22 cellular contexts compared by ENCODE assay signal in genomic region chr2:132279930-132280615, GRCh38.
DNase-seq lines count a peak whose midpoint lies in the region; ATAC-seq and TF ChIP-seq lines count a peak whose summit lies in the region.
"Had no signal": no experiment of that assay in that cellular context is flagged by ENCODE, and none has a peak within 500 bp of the region (broad histone marks: within the 10 kb centered on the region; RNA-seq: fewer than 3 reads in every experiment).

No MANE protein-coding gene starts in this region.

- no peak overlapping the region for H3K27ac Mint-ChIP-seq in stimulated activated naive CD8-positive, alpha-beta T cell treated with anti-CD3 and anti-CD28 coated beads, Interleukin-15, amount 100 ng/mL, for 72 hours
- H3K27ac Mint-ChIP-seq in naive thymus-derived CD4-positive, alpha-beta T cell, result no peak overlapping the region
- H3K27ac Mint-ChIP-seq in stimulated activated memory B cell treated with anti-CD40 and anti-IgM and Interleukin-4, amounts not matched to agents 10 μg/mL and 1 μg/mL and 100 μg/mL, for 72 hours, result no peak overlapping the region
- H3K27ac Mint-ChIP-seq in neural progenitor cell, result no peak overlapping the region
- H3K27ac Mint-ChIP-seq: CD4-positive, alpha-beta T cell; CD8-positive, alpha-beta memory T cell; GM23338; H9 had no signal

- no peaks in the 10 kb centered on the region for H3K4me1 ChIP-seq in naive thymus-derived CD4-positive, alpha-beta T cell (ENCODE audit: control insufficient read depth in 2 of 2, insufficient read depth in 2 of 2, low read length in 2 of 2)
- no peaks in the 10 kb centered on the region for H3K4me1 ChIP-seq in neural progenitor cell
- H3K4me1 ChIP-seq: BE2C; BLaER1 treated with 17β-estradiol and CSF1 and Interleukin-3, amounts not matched to agents 10 nM and 100 nM had no signal

- no peak overlapping the region for H3K4me3 Mint-ChIP-seq in stimulated activated naive CD8-positive, alpha-beta T cell treated with anti-CD3 and anti-CD28 coated beads, Interleukin-15, amount 100 ng/mL, for 72 hours
- no peak overlapping the region for H3K4me3 Mint-ChIP-seq in naive thymus-derived CD4-positive, alpha-beta T cell
- H3K4me3 Mint-ChIP-seq in stimulated activated memory B cell treated with anti-CD40 and anti-IgM and Interleukin-4, amounts not matched to agents 10 μg/mL and 1 μg/mL and 100 μg/mL, for 72 hours, result no peak overlapping the region
- no peak overlapping the region for H3K4me3 Mint-ChIP-seq in neural progenitor cell
- H3K4me3 Mint-ChIP-seq: CD14-positive monocyte; CD4-positive, alpha-beta T cell; CD8-positive, alpha-beta memory T cell; GM23338; H9 had no signal

- no peaks in the 10 kb centered on the region for H3K36me3 ChIP-seq in naive thymus-derived CD4-positive, alpha-beta T cell (ENCODE audit: control insufficient read depth in 2 of 3, insufficient read depth in 3 of 3, low read length in 3 of 3)
- no peaks in the 10 kb centered on the region for H3K36me3 ChIP-seq in neural progenitor cell
- H3K36me3 ChIP-seq: BE2C had no signal

- no peak overlapping the region for H3K9ac ChIP-seq in neural progenitor cell
- H3K9ac ChIP-seq: BLaER1 treated with 17β-estradiol and CSF1 and Interleukin-3, amounts not matched to agents 10 nM and 100 nM had no signal

- H3K36me3 Mint-ChIP-seq in naive thymus-derived CD4-positive, alpha-beta T cell, result peaks cover 0 to 11% (median 0%) of the 10 kb centered on the region in 5 donors
- H3K36me3 Mint-ChIP-seq in stimulated activated memory B cell treated with anti-CD40 and anti-IgM and Interleukin-4, amounts not matched to agents 10 μg/mL and 1 μg/mL and 100 μg/mL, for 72 hours, result no peaks in the 10 kb centered on the region
- H3K36me3 Mint-ChIP-seq in neural progenitor cell, result no peaks in the 10 kb centered on the region
- H3K36me3 Mint-ChIP-seq: CD14-positive monocyte; CD8-positive, alpha-beta memory T cell had no signal

- no peak for DNase-seq in stimulated activated naive CD8-positive, alpha-beta T cell treated with anti-CD3 and anti-CD28 coated beads, Interleukin-15, amount 100 ng/mL, for 72 hours
- no peak for DNase-seq in stimulated activated naive CD8-positive, alpha-beta T cell treated with anti-CD3 and anti-CD28 coated beads, Interleukin-15, Interleukin-2, amounts not matched to agents 100 U/mL and 50 U/mL, for 24 hours
- DNase-seq in naive thymus-derived CD4-positive, alpha-beta T cell, result no peak
- DNase-seq in LoVo (ENCODE audit: low spot score) (no peak), AML-193 (lab: John Stamatoyannopoulos, UW) (no peak), neural progenitor cell (ENCODE audit: low spot score) (no peak)
- no peak for DNase-seq in stimulated activated CD4-positive, alpha-beta T cell treated with anti-CD3 and anti-CD28 coated beads, Interleukin-2, amount 100 ng/mL, for 24 hours
- DNase-seq: BE2C; CD4-positive, alpha-beta T cell; CD8-positive, alpha-beta memory T cell; DMS 273 treated with DMSO at 0.1 percent for 48 hours; DMS79; EL; GDM1; H9 had no signal

- no peaks in the 10 kb centered on the region for H3K9me3 ChIP-seq in naive thymus-derived CD4-positive, alpha-beta T cell (ENCODE audit: control insufficient read depth in 2 of 3, low read length in 3 of 3)
- H3K9me3 ChIP-seq in neural progenitor cell (ENCODE audit: low read depth), result no peaks in the 10 kb centered on the region
- H3K9me3 ChIP-seq: BE2C had no signal

- H3K27ac ChIP-seq in naive thymus-derived CD4-positive, alpha-beta T cell (ENCODE audit: low read depth, low read length), result no peak overlapping the region
- no peak overlapping the region for H3K27ac ChIP-seq in neural progenitor cell
- H3K27ac ChIP-seq: 22Rv1; BLaER1 treated with 17β-estradiol and CSF1 and Interleukin-3, amounts not matched to agents 10 nM and 100 nM had no signal

- no peaks in the 10 kb centered on the region for H3F3A ChIP-seq in neural progenitor cell (ENCODE audit: low read depth)

- CTCF ChIA-PET in naive thymus-derived CD4-positive, alpha-beta T cell (lab: Charles Lee), result no interaction called here

- no peaks in the 10 kb centered on the region for H3K4me1 Mint-ChIP-seq in stimulated activated naive CD8-positive, alpha-beta T cell treated with anti-CD3 and anti-CD28 coated beads, Interleukin-15, amount 100 ng/mL, for 72 hours
- no peaks in the 10 kb centered on the region for H3K4me1 Mint-ChIP-seq in naive thymus-derived CD4-positive, alpha-beta T cell
- H3K4me1 Mint-ChIP-seq in stimulated activated memory B cell treated with anti-CD40 and anti-IgM and Interleukin-4, amounts not matched to agents 10 μg/mL and 1 μg/mL and 100 μg/mL, for 72 hours, result no peaks in the 10 kb centered on the region
- H3K4me1 Mint-ChIP-seq in neural progenitor cell, result no peaks in the 10 kb centered on the region
- H3K4me1 Mint-ChIP-seq: CD14-positive monocyte; CD8-positive, alpha-beta memory T cell; GM23338; H9 had no signal

- intact Hi-C loops in naive thymus-derived CD4-positive, alpha-beta T cell (cut with micrococcal nuclease), result no loop called here

- H3K4me3 ChIP-seq in naive thymus-derived CD4-positive, alpha-beta T cell (ENCODE audit: low read length), result no peak overlapping the region
- H3K4me3 ChIP-seq in neural progenitor cell, result no peak overlapping the region
- H3K4me3 ChIP-seq: BLaER1 treated with 17β-estradiol and CSF1 and Interleukin-3, amounts not matched to agents 10 nM and 100 nM; GM12878; GM23338 had no signal

- H3K79me2 ChIP-seq in neural progenitor cell (ENCODE audit: low read depth), result no peaks in the 10 kb centered on the region

- peak; percentile 69 for ATAC-seq in stimulated activated naive CD8-positive, alpha-beta T cell treated with anti-CD3 and anti-CD28 coated beads, Interleukin-15, amount 100 ng/mL, for 72 hours
- ATAC-seq in stimulated activated naive CD8-positive, alpha-beta T cell treated with anti-CD3 and anti-CD28 coated beads, Interleukin-15, Interleukin-2, amounts not matched to agents 100 U/mL and 50 U/mL, for 24 hours, result no peak
- peak; percentile 18 for ATAC-seq in naive thymus-derived CD4-positive, alpha-beta T cell
- ATAC-seq in stimulated activated memory B cell treated with anti-CD40 and anti-IgM and Interleukin-4, amounts not matched to agents 10 μg/mL and 1 μg/mL and 100 μg/mL, for 72 hours, result peak; percentile 56
- ATAC-seq: GM12878, GM23338, HCT116 had no signal

- H3K9me3 Mint-ChIP-seq in stimulated activated naive CD8-positive, alpha-beta T cell treated with anti-CD3 and anti-CD28 coated beads, Interleukin-15, amount 100 ng/mL, for 72 hours, result peaks cover 13 to 21% of the 10 kb centered on the region in 2 donors
- H3K9me3 Mint-ChIP-seq in naive thymus-derived CD4-positive, alpha-beta T cell, result peaks cover 0 to 31% (median 9%) of the 10 kb centered on the region in 11 donors
- peaks cover 11% of the 10 kb centered on the region for H3K9me3 Mint-ChIP-seq in stimulated activated memory B cell treated with anti-CD40 and anti-IgM and Interleukin-4, amounts not matched to agents 10 μg/mL and 1 μg/mL and 100 μg/mL, for 72 hours
- H3K9me3 Mint-ChIP-seq in neural progenitor cell, result peaks cover 39% of the 10 kb centered on the region
- H3K9me3 Mint-ChIP-seq: CD4-positive, alpha-beta T cell had no signal

- POLR2A ChIA-PET in naive thymus-derived CD4-positive, alpha-beta T cell (lab: Charles Lee), result no interaction called here

- no peaks in the 10 kb centered on the region for H3K27me3 ChIP-seq in naive thymus-derived CD4-positive, alpha-beta T cell (ENCODE audit: control insufficient read depth in 2 of 2, insufficient read depth in 2 of 2, low read length in 2 of 2)
- no peaks in the 10 kb centered on the region for H3K27me3 ChIP-seq in neural progenitor cell
- H3K27me3 ChIP-seq: BE2C; BLaER1 treated with 17β-estradiol and CSF1 and Interleukin-3, amounts not matched to agents 10 nM and 100 nM had no signal

- no peak overlapping the region for H3K4me2 ChIP-seq in neural progenitor cell
- H3K4me2 ChIP-seq: BLaER1 treated with 17β-estradiol and CSF1 and Interleukin-3, amounts not matched to agents 10 nM and 100 nM; GM23338 had no signal

- H4K20me1 ChIP-seq in neural progenitor cell (ENCODE audit: low read depth), result no peaks in the 10 kb centered on the region
- H4K20me1 ChIP-seq: BLaER1 treated with 17β-estradiol and CSF1 and Interleukin-3, amounts not matched to agents 10 nM and 100 nM had no signal

- TF ChIP-seq CTCF in neural progenitor cell (IDR thresholded peaks at IDR 0.05), result no peak

- H3K27me3 Mint-ChIP-seq in stimulated activated naive CD8-positive, alpha-beta T cell treated with anti-CD3 and anti-CD28 coated beads, Interleukin-15, amount 100 ng/mL, for 72 hours, result peaks cover 13% of the 10 kb centered on the region
- H3K27me3 Mint-ChIP-seq in naive thymus-derived CD4-positive, alpha-beta T cell, result peaks cover 0 to 12% (median 5%) of the 10 kb centered on the region in 5 donors
- peaks cover 13% of the 10 kb centered on the region for H3K27me3 Mint-ChIP-seq in stimulated activated memory B cell treated with anti-CD40 and anti-IgM and Interleukin-4, amounts not matched to agents 10 μg/mL and 1 μg/mL and 100 μg/mL, for 72 hours
- H3K27me3 Mint-ChIP-seq in neural progenitor cell (ENCODE audit: insufficient read depth, low read depth), result peaks cover 4% of the 10 kb centered on the region
- H3K27me3 Mint-ChIP-seq: CD8-positive, alpha-beta memory T cell had no signal

- H2AFZ ChIP-seq in neural progenitor cell (replicated peaks), result no peak overlapping the region
- H2AFZ ChIP-seq: GM23338 had no signal
